Comparison of ENCODE assay signal across 8 cellular contexts in genomic region chr1:203649551-203650011, GRCh38. TPM values are rescaled to one million over a fixed set of nuclear protein-coding genes. Genes with fewer than 3 reads are reported as not detected.
DNase-seq lines count a peak whose midpoint lies in the region; ATAC-seq, FAIRE-seq and TF ChIP-seq lines count a peak whose summit lies in the region.

No MANE protein-coding gene starts in this region.

- H3K36me3 ChIP-seq in vagina, result no peaks in the 10 kb centered on the region

- peaks cover 54% of the 10 kb centered on the region for H3K4me1 Mint-ChIP-seq in activated CD4-positive, alpha-beta T cell treated with anti-CD3 and anti-CD28 coated beads, Interleukin-2, amount 10 ng/mL, durations not matched to agents 24 days and 14 days
- peaks cover 84 to 85% of the 10 kb centered on the region in 2 donors for H3K4me1 Mint-ChIP-seq in immature natural killer cell

- peak overlapping the region; percentile 86 for H3K27ac ChIP-seq in vagina

- H3K9me3 ChIP-seq in vagina, result no peaks in the 10 kb centered on the region

- H3K4me1 ChIP-seq in vagina, result peaks cover 66% of the 10 kb centered on the region

- peak; percentile 27 for ATAC-seq in HG02588 (IDR thresholded peaks at IDR 0.05; ENCODE audit: unreplicated experiment)

- no peaks in the 10 kb centered on the region for H3K27me3 Mint-ChIP-seq in activated CD4-positive, alpha-beta T cell treated with anti-CD3 and anti-CD28 coated beads, Interleukin-2, amount 10 ng/mL, durations not matched to agents 24 days and 14 days
- H3K27me3 Mint-ChIP-seq in immature natural killer cell (ENCODE audit: low read depth in 3 of 3), result peaks cover 0 to 4% (median 3%) of the 10 kb centered on the region in 3 donors

- no peak for TF ChIP-seq CTCF in vagina (IDR thresholded peaks at IDR 0.05)

- FAIRE-seq in GM12891 (lab: Jason Lieb, UNC), result peak; percentile 64

- TF ChIP-seq POLR2A in GM12891 (IDR thresholded peaks at IDR 0.05; ENCODE audit: low read depth, low read length) (no peak), vagina (IDR thresholded peaks at IDR 0.05) (no peak)

- H3K36me3 Mint-ChIP-seq in activated CD4-positive, alpha-beta T cell treated with anti-CD3 and anti-CD28 coated beads, Interleukin-2, amount 10 ng/mL, durations not matched to agents 24 days and 14 days (ENCODE audit: low read depth), result peaks cover 4% of the 10 kb centered on the region
- H3K36me3 Mint-ChIP-seq in immature natural killer cell, result peaks cover 0 to 1% (median 0%) of the 10 kb centered on the region in 3 donors

- intact Hi-C loops in activated CD4-positive, alpha-beta T cell treated with anti-CD3 and anti-CD28 coated beads, Interleukin-2, amount 10 ng/mL, durations not matched to agents 24 days and 14 days (cut with micrococcal nuclease), result loop anchor here (1.0 to 5.0 kb wide), 7 partner anchors 13 to 53 kb away; partner anchors contain the start of gene ATP2B4
- intact Hi-C loops in vagina (cut with DNase I), result no loop called here

- no peaks in the 10 kb centered on the region for H3K9me3 Mint-ChIP-seq in activated CD4-positive, alpha-beta T cell treated with anti-CD3 and anti-CD28 coated beads, Interleukin-2, amount 10 ng/mL, durations not matched to agents 24 days and 14 days
- no peaks in the 10 kb centered on the region for H3K9me3 Mint-ChIP-seq in immature natural killer cell

- H3K27me3 ChIP-seq in vagina, result no peaks in the 10 kb centered on the region

- peak overlapping the region; percentile 95 for H3K27ac Mint-ChIP-seq in activated CD4-positive, alpha-beta T cell treated with anti-CD3 and anti-CD28 coated beads, Interleukin-2, amount 10 ng/mL, durations not matched to agents 24 days and 14 days
- H3K27ac Mint-ChIP-seq in immature natural killer cell, result peak overlapping the region; percentile 90 to 96 (median 94)

- DNase-seq in GM12891 (ENCODE audit: insufficient read length, low spot score), result no peak
- DNase-seq in activated CD4-positive, alpha-beta T cell treated with anti-CD3 and anti-CD28 coated beads, Interleukin-2, amount 10 ng/mL, durations not matched to agents 24 days and 14 days, result peak; percentile 85
- DNase-seq in immature natural killer cell, result peak in 1 of 3 donors; percentile 46
- DNase-seq in vagina (ENCODE audit: extremely low spot score in 2 of 2), result no peak
- no peak for DNase-seq in NCI-H1105 treated with DMSO at 0.1 percent for 48 hours (lab: John Stamatoyannopoulos, UW)
- DNase-seq in DMS114 treated with DMSO at 0.1 percent for 48 hours (lab: John Stamatoyannopoulos, UW; ENCODE audit: unreplicated experiment), result no peak
- no peak for DNase-seq in NCI-H2107 treated with DMSO at 0.1 percent for 48 hours (lab: John Stamatoyannopoulos, UW; ENCODE audit: unreplicated experiment)

- peak overlapping the region; percentile 77 for H3K4me3 Mint-ChIP-seq in activated CD4-positive, alpha-beta T cell treated with anti-CD3 and anti-CD28 coated beads, Interleukin-2, amount 10 ng/mL, durations not matched to agents 24 days and 14 days
- peak overlapping the region; percentile 77 to 84 (median 81) for H3K4me3 Mint-ChIP-seq in immature natural killer cell

- no peak overlapping the region for H3K4me3 ChIP-seq in vagina

TF ChIP-seq in GM12891, 5 proteins besides CTCF, POLR2A, EP300 and RAD21:
- TF ChIP-seq TAF1 (IDR thresholded peaks at IDR 0.05; ENCODE audit: low read depth, low read length) (no peak), POU2F2 (IDR thresholded peaks at IDR 0.05; ENCODE audit: low read depth, low read length) (no peak)

RNA-seq across cellular contexts. Expression of gene ATP2B4, which starts 22.9 kb away (rescaled TPM):
- 3.6 TPM for polyA plus RNA-seq in GM12891 (2012; ENCODE audit: low read depth, missing spikeins)
- 32.7 and 33.5 TPM in 2 replicates for total RNA-seq in activated CD4-positive, alpha-beta T cell treated with anti-CD3 and anti-CD28 coated beads, Interleukin-2, amount 10 ng/mL, durations not matched to agents 24 days and 14 days
- polyA plus RNA-seq in immature natural killer cell, result 10 to 100 TPM; 24.5 to 63.1 (median 36.8) TPM
- 101 TPM for total RNA-seq in vagina
